ENCODE assay signal across 25 cellular contexts in genomic region chr16:82049484-82049883, GRCh38. TPM values are rescaled to one million over a fixed set of nuclear protein-coding genes. Genes with fewer than 3 reads are reported as not detected.
A peak's percentile ranks its signal among the peaks of the same experiment; 100 is the strongest.
DNase-seq lines count a peak whose midpoint lies in the region; ATAC-seq, FAIRE-seq and TF ChIP-seq lines count a peak whose summit lies in the region.
"Had no signal": no experiment of that assay in that cellular context is flagged by ENCODE, and none has a peak within 500 bp of the region (broad histone marks: within the 10 kb centered on the region; RNA-seq: fewer than 3 reads in every experiment).

No MANE protein-coding gene starts in this region.

- no peaks in the 10 kb centered on the region for H3K36me3 Mint-ChIP-seq in progenitor cell of endocrine pancreas (ENCODE audit: insufficient read depth)
- H3K36me3 Mint-ChIP-seq: CD14-positive monocyte; CD4-positive, alpha-beta memory T cell had no signal

- H3K4me1 Mint-ChIP-seq in progenitor cell of endocrine pancreas (ENCODE audit: low read depth), result peaks cover 29% of the 10 kb centered on the region
- H3K4me1 Mint-ChIP-seq: CD14-positive monocyte; CD4-positive, alpha-beta memory T cell had no signal

- TF ChIP-seq CTCF in HepG2 (CRISPR knock-in tag; IDR thresholded peaks at IDR 0.05) (no peak), right lobe of liver (IDR thresholded peaks at IDR 0.05) (no peak), progenitor cell of endocrine pancreas (IDR thresholded peaks at IDR 0.05; ENCODE audit: unreplicated experiment) (no peak)

- no peak for TF ChIP-seq POLR2A in HepG2 (IDR thresholded peaks at IDR 0.05; ENCODE audit: insufficient read depth in 1 of 2, low read depth in 2 of 2, low read length in 2 of 2)
- TF ChIP-seq POLR2A in right lobe of liver (IDR thresholded peaks at IDR 0.05), result no peak

- TF ChIP-seq RAD21 in HepG2 (CRISPR knock-in tag; IDR thresholded peaks at IDR 0.05), result no peak

- no peak for DNase-seq in HepG2 (ENCODE audit: low spot score)
- no peak for DNase-seq in right lobe of liver
- peak; percentile 68 for DNase-seq in islet precursor cell
- no peak for DNase-seq in progenitor cell of endocrine pancreas (ENCODE audit: low spot score, unreplicated experiment)
- no peak for DNase-seq in activated CD4-positive, CD25-positive, alpha-beta regulatory T cell (lab: John Stamatoyannopoulos, UW)
- DNase-seq in activated naive CD4-positive, alpha-beta T cell (lab: John Stamatoyannopoulos, UW), result no peak
- no peak for DNase-seq in NK-92 treated with Interleukin-12 subunit alpha and Interleukin-12 subunit beta, amount 100 ng/mL, for 24 hours (lab: John Stamatoyannopoulos, UW)
- DNase-seq in COLO829 (ENCODE audit: low spot score), result no peak
- DNase-seq: 8988T; CD4-positive, alpha-beta memory T cell; DMS 273 treated with DMSO at 0.1 percent for 48 hours; DMS53; DND-41; EL; GM23248; HCEC 1CT; IMR-90 had no signal

- H3K4me1 ChIP-seq in HepG2 (ENCODE audit: insufficient read depth, low read length), result peaks cover 100% of the 10 kb centered on the region
- peaks cover 0 to 86% (median 22%) of the 10 kb centered on the region in 4 donors for H3K4me1 ChIP-seq in right lobe of liver
- H3K4me1 ChIP-seq: BLaER1 had no signal

- peak overlapping the region; percentile 64 for H3K27ac ChIP-seq in HepG2 (ENCODE audit: extremely low read length, insufficient read depth, low read length)
- peak overlapping the region in 1 of 3 donors; percentile 63 for H3K27ac ChIP-seq in right lobe of liver
- H3K27ac ChIP-seq: BLaER1, GM23248, HL-60 had no signal

- in situ Hi-C loops in HepG2 (cut with HindIII; ENCODE audit: extremely low pct_ligation_motif_present, low pct_unique_long_range_greater_than_20kb), result no loop called here

- H3K4me3 Mint-ChIP-seq in progenitor cell of endocrine pancreas (ENCODE audit: low read depth), result no peak overlapping the region
- H3K4me3 Mint-ChIP-seq: CD14-positive monocyte; CD4-positive, alpha-beta memory T cell had no signal

- ATAC-seq in HepG2 (no peak; the same call in 2 of the 3 replicates), right lobe of liver (no peak)

- peak overlapping the region; percentile 54; the same call in 1 of the 2 replicates for H3K4me2 ChIP-seq in HepG2 (ENCODE audit: low read depth, low read length)
- H3K4me2 ChIP-seq: BLaER1 had no signal

- peaks cover 2 to 7% of the 10 kb centered on the region in 2 experiments; a peak in 3 of 5 replicates for H3K36me3 ChIP-seq in HepG2 (replicated peaks in 1 of 2; ENCODE audit: control insufficient read depth in 1 of 2, insufficient read depth in 2 of 2, low read length in 2 of 2)
- H3K36me3 ChIP-seq in right lobe of liver, result no peaks in the 10 kb centered on the region
- H3K36me3 ChIP-seq: BLaER1 had no signal

- TF ChIP-seq EP300 in HepG2 (IDR thresholded peaks at IDR 0.05; ENCODE audit: low read depth in 2 of 2, low read length in 2 of 2) (no peak), HepG2 (CRISPR knock-in tag; IDR thresholded peaks at IDR 0.05; ENCODE audit: borderline replicate concordance) (no peak)

- POLR2A ChIA-PET in HepG2 (lab: Yijun Ruan, JAX), result interaction anchor here (2.4 kb wide), 1 partner anchor 15 kb away, joined by 14 read pairs; the partner anchor contains the start of gene HSD17B2

- peaks cover 39% of the 10 kb centered on the region for H3K79me2 ChIP-seq in HepG2 (ENCODE audit: insufficient read depth, low read length)

- peak overlapping the region; percentile 50 for H3K27ac Mint-ChIP-seq in progenitor cell of endocrine pancreas
- H3K27ac Mint-ChIP-seq: CD14-positive monocyte; CD4-positive, alpha-beta memory T cell had no signal

- H3K9me3 Mint-ChIP-seq in progenitor cell of endocrine pancreas (ENCODE audit: low read depth), result peaks cover 4% of the 10 kb centered on the region
- H3K9me3 Mint-ChIP-seq: CD4-positive, alpha-beta memory T cell had no signal

- CTCF ChIA-PET in HepG2 (lab: Yijun Ruan, JAX; ENCODE audit: low intra/inter-chr PET ratio, low total read pairs), result no interaction called here

- H3K27me3 Mint-ChIP-seq in progenitor cell of endocrine pancreas, result no peaks in the 10 kb centered on the region

- 78% methylated on average over 1 of the region's 1 CpG for WGBS in HepG2 (ENCODE audit: low lambda C conversion rate)
- no CpG with 5 or more reads among the region's 1 CpG for WGBS in right lobe of liver (ENCODE audit: insufficient coverage, low coverage, low lambda C conversion rate, missing lambda C conversion rate)

- intact Hi-C loops in HepG2 (cut with micrococcal nuclease; ENCODE audit: unreplicated experiment) (no loop called here), right lobe of liver (cut with DNase I) (no loop called here)

- H4K20me1 ChIP-seq in HepG2 (ENCODE audit: insufficient read depth, low read length), result no peaks in the 10 kb centered on the region
- H4K20me1 ChIP-seq: BLaER1 had no signal

- no peak overlapping the region for H3K9ac ChIP-seq in HepG2 (ENCODE audit: insufficient read depth, low read depth, low read length)
- H3K9ac ChIP-seq: BLaER1, GM23248 had no signal

- H2AFZ ChIP-seq in HepG2 (ENCODE audit: low read length), result no peak overlapping the region
- H2AFZ ChIP-seq: GM23248 had no signal

- BruUV-seq in HepG2 (replicated peaks; lab: Mats Ljungman, UMichigan), result no TSS peak

- H3K27me3 ChIP-seq in HepG2 (ENCODE audit: control insufficient read depth in 1 of 2, insufficient read depth in 2 of 2, low read length in 2 of 2) (no peaks in the 10 kb centered on the region), right lobe of liver (no peaks in the 10 kb centered on the region)
- H3K27me3 ChIP-seq: BLaER1 had no signal

- H3K9me3 ChIP-seq in HepG2 (ENCODE audit: low read length) (no peaks in the 10 kb centered on the region), right lobe of liver (no peaks in the 10 kb centered on the region)
- H3K9me3 ChIP-seq: BLaER1 had no signal

- H3K4me3 ChIP-seq in HepG2 (replicated peaks in 1 of 3; ENCODE audit: insufficient read depth in 1 of 3, low read depth in 2 of 3, low read length in 3 of 3) (no peak overlapping the region), right lobe of liver (no peak overlapping the region)
- H3K4me3 ChIP-seq: BLaER1, GM23248 had no signal

- FAIRE-seq in HepG2 (lab: Jason Lieb, UNC), result no peak
- FAIRE-seq: G401.6, GM12891, GM19239 had no signal

TF ChIP-seq in HepG2, 621 proteins besides CTCF, POLR2A, EP300 and RAD21 (continues in another document):
- no peak for TF ChIP-seq NFIC (IDR thresholded peaks at IDR 0.05; ENCODE audit: low read length)
- TF ChIP-seq GTF2F1 (IDR thresholded peaks at IDR 0.05; ENCODE audit: low read length), result no peak

RNA-seq across cellular contexts. Expression of gene HSD17B2, which starts 14.4 kb away (rescaled TPM):
- total RNA-seq in HepG2 (2016; rRNA removed; fragmentation: Illumina TruSeq; extraction: Trizol) (20.4 and 26.3 TPM in 2 replicates), right lobe of liver (100 to 1,000 TPM in 1 of 6 experiments, 10 to 100 TPM in 5; 65.2 to 144 (median 84.7) TPM), progenitor cell of endocrine pancreas (1.2 and 1.4 TPM in 2 replicates)
- 8.1 and 10.8 TPM in 2 replicates for total RNA-seq in HepG2 (2016; cell fraction: cytosol; rRNA removed; fragmentation: Illumina TruSeq; extraction: Trizol; ENCODE audit: low read depth)
- 17.1 and 26.5 TPM in 2 replicates for total RNA-seq in HepG2 (2016; cell fraction: insoluble cytoplasmic fraction; rRNA removed; fragmentation: Illumina TruSeq; extraction: Trizol)
- total RNA-seq in HepG2 (2016; cell fraction: membrane; rRNA removed; fragmentation: Illumina TruSeq; extraction: Trizol), result 14.2 and 15.4 TPM in 2 replicates
- total RNA-seq in HepG2 (2016; cell fraction: nucleus; rRNA removed; fragmentation: Illumina TruSeq; extraction: Trizol), result 20.3 and 26.6 TPM in 2 replicates
- polyA plus RNA-seq in HepG2 (2011; rRNA removed), result 69.3 and 70.7 TPM in 2 replicates
- polyA plus RNA-seq in HepG2 (2011; cell fraction: cytosol; rRNA removed), result 63.0 and 86.7 TPM in 2 replicates
- 25.9 and 29.8 TPM in 2 replicates for polyA plus RNA-seq in HepG2 (2011; cell fraction: nucleus; rRNA removed)
- polyA plus RNA-seq in HepG2 (2012), result 99.3 and 106 TPM in 2 replicates
- 10.6 and 11.5 TPM in 2 replicates for polyA plus RNA-seq in HepG2 (2016; cell fraction: cytosol; fragmentation: Illumina TruSeq; extraction: Trizol; ENCODE audit: low read depth)
- 19.6 and 20.2 TPM in 2 replicates for polyA plus RNA-seq in HepG2 (2016; cell fraction: insoluble cytoplasmic fraction; fragmentation: Illumina TruSeq; extraction: Trizol; ENCODE audit: low read depth)
- polyA plus RNA-seq in HepG2 (2016; cell fraction: membrane; fragmentation: Illumina TruSeq; extraction: Trizol; ENCODE audit: low read depth), result 13.1 and 14.3 TPM in 2 replicates
- 30.1 and 31.0 TPM in 2 replicates for polyA plus RNA-seq in HepG2 (2016; cell fraction: nucleus; fragmentation: Illumina TruSeq; extraction: Trizol; ENCODE audit: insufficient read depth, low read depth)
- polyA minus RNA-seq in HepG2 (2011; rRNA and poly(A)+ RNA removed; ENCODE audit: low replicate concordance), result 150 TPM in 1 of 2 replicates, not detected in the other
- 38.6 and 54.8 TPM in 2 replicates for polyA minus RNA-seq in HepG2 (2011; cell fraction: cytosol; rRNA and poly(A)+ RNA removed)
- 77.4 and 89.1 TPM in 2 replicates for polyA minus RNA-seq in HepG2 (2011; cell fraction: nucleus; rRNA and poly(A)+ RNA removed)
- total RNA-seq: CD4-positive, alpha-beta memory T cell; GM23248 had no signal
- polyA plus RNA-seq: CD14-positive monocyte; CD4-positive, alpha-beta memory T cell; GM23248 had no signal

RNA-seq across cellular contexts. Expression of gene SDR42E1, which starts 38.2 kb away (rescaled TPM):
- 0.01 and 0.13 TPM in 2 replicates for total RNA-seq in HepG2 (2016; rRNA removed; fragmentation: Illumina TruSeq; extraction: Trizol)
- total RNA-seq in HepG2 (2016; cell fraction: cytosol; rRNA removed; fragmentation: Illumina TruSeq; extraction: Trizol; ENCODE audit: low read depth), result not detected in 2 replicates
- total RNA-seq in HepG2 (2016; cell fraction: insoluble cytoplasmic fraction; rRNA removed; fragmentation: Illumina TruSeq; extraction: Trizol), result 0.09 and 0.39 TPM in 2 replicates
- under 0.01 and 0.09 TPM in 2 replicates for total RNA-seq in HepG2 (2016; cell fraction: membrane; rRNA removed; fragmentation: Illumina TruSeq; extraction: Trizol)
- total RNA-seq in HepG2 (2016; cell fraction: nucleus; rRNA removed; fragmentation: Illumina TruSeq; extraction: Trizol), result 0.03 TPM in 1 of 2 replicates, not detected in the other
- polyA plus RNA-seq in HepG2 (2011; rRNA removed), result 0.01 TPM in 1 of 2 replicates, not detected in the other
- under 0.01 TPM in 1 of 2 replicates, not detected in the other for polyA plus RNA-seq in HepG2 (2011; cell fraction: cytosol; rRNA removed)
- polyA plus RNA-seq in HepG2 (2011; cell fraction: nucleus; rRNA removed), result 0.02 TPM in 2 replicates
- 0.01 TPM in 1 of 2 replicates, not detected in the other for polyA plus RNA-seq in HepG2 (2012)
- polyA plus RNA-seq in HepG2 (2016; cell fraction: cytosol; fragmentation: Illumina TruSeq; extraction: Trizol; ENCODE audit: low read depth), result not detected in 2 replicates
- 0.11 TPM in 2 replicates for polyA plus RNA-seq in HepG2 (2016; cell fraction: insoluble cytoplasmic fraction; fragmentation: Illumina TruSeq; extraction: Trizol; ENCODE audit: low read depth)
- polyA plus RNA-seq in HepG2 (2016; cell fraction: membrane; fragmentation: Illumina TruSeq; extraction: Trizol; ENCODE audit: low read depth), result 0.07 TPM in 1 of 2 replicates, not detected in the other
- polyA plus RNA-seq in HepG2 (2016; cell fraction: nucleus; fragmentation: Illumina TruSeq; extraction: Trizol; ENCODE audit: insufficient read depth, low read depth), result not detected in 2 replicates
- polyA minus RNA-seq in HepG2 (2011; rRNA and poly(A)+ RNA removed; ENCODE audit: low replicate concordance), result not detected in 2 replicates
- not detected in 2 replicates for polyA minus RNA-seq in HepG2 (2011; cell fraction: cytosol; rRNA and poly(A)+ RNA removed)
- polyA minus RNA-seq in HepG2 (2011; cell fraction: nucleus; rRNA and poly(A)+ RNA removed), result not detected in 2 replicates
- total RNA-seq in right lobe of liver, result 1 to 10 TPM; 3.4 to 5.9 (median 4.5) TPM
- 0.02 and 0.04 TPM in 2 replicates for total RNA-seq in progenitor cell of endocrine pancreas
- total RNA-seq: A673, GM23248, H4 had no signal
- polyA plus RNA-seq: CD14-positive monocyte, GM23248 had no signal
